ENCODE assay signal across 8 cellular contexts in genomic region chr10:29635711-29636144, GRCh38. TPM values are rescaled to one million over a fixed set of nuclear protein-coding genes. Genes with fewer than 3 reads are reported as not detected.
DNase-seq lines count a peak whose midpoint lies in the region; TF ChIP-seq lines count a peak whose summit lies in the region.

No MANE protein-coding gene starts in this region.

- peak overlapping the region; percentile 79 for H3K27ac Mint-ChIP-seq in mesothelial cell of epicardium

- no peaks in the 10 kb centered on the region for H3K27me3 Mint-ChIP-seq in mesothelial cell of epicardium (ENCODE audit: low read depth)

- peak overlapping the region; percentile 1 for H3K4me3 Mint-ChIP-seq in mesothelial cell of epicardium

- CTCF ChIA-PET in GM10248 (lab: Yijun Ruan, JAX): no interaction called here

- peaks cover 31% of the 10 kb centered on the region for H3K36me3 Mint-ChIP-seq in mesothelial cell of epicardium

- H3K4me1 Mint-ChIP-seq in mesothelial cell of epicardium: peaks cover 38% of the 10 kb centered on the region

- POLR2A ChIA-PET in GM10248 (lab: Yijun Ruan, JAX): no interaction called here

- no peak for TF ChIP-seq CTCF in mesothelial cell of epicardium (IDR thresholded peaks at IDR 0.05; ENCODE audit: unreplicated experiment)
- TF ChIP-seq CTCF in GM10248 (IDR thresholded peaks at IDR 0.05; ENCODE audit: control extremely low read depth, extremely low read depth, low read depth, missing control alignments): no peak

- DNase-seq in NCI-H1417 (lab: John Stamatoyannopoulos, UW) (peak in 2 of 3 experiments; percentile 13 to 58), NCI-H1417 treated with DMSO at 0.1 percent for 48 hours (lab: John Stamatoyannopoulos, UW) (no peak), HK-2 (ENCODE audit: unreplicated experiment) (peak; percentile 38), cerebellar cortex (ENCODE audit: low spot score) (peak; percentile 13), mesothelial cell of epicardium (ENCODE audit: low spot score in 2 of 2, unreplicated experiment in 2 of 2) (no peak), GM10248 (ENCODE audit: extremely low spot score) (no peak), NCI-H187 treated with DMSO at 0.1 percent for 48 hours (lab: John Stamatoyannopoulos, UW) (no peak), H4 (ENCODE audit: low spot score) (no peak)

- H3K9me3 Mint-ChIP-seq in mesothelial cell of epicardium: peaks cover 5% of the 10 kb centered on the region

RNA-seq across cellular contexts. Expression of gene SVIL, which starts 1.0 kb away (rescaled TPM):
- 281 to 302 TPM (median 293 TPM) in 3 replicates for total RNA-seq in mesothelial cell of epicardium
- 4.7 and 125 TPM in 2 replicates for total RNA-seq in H4 (2014; rRNA removed; shearing (Covaris generic))

Comparison
In these comparisons a context has a peak if more than half of its experiments do, and no peak if none do; other contexts are left out.
1. DNase-seq: peak in NCI-H1417 (2 of 3), HK-2 (single experiment) and cerebellar cortex (single experiment); none in NCI-H1417 treated with DMSO at 0.1 percent for 48 hours (single experiment), mesothelial cell of epicardium (0 of 2), GM10248 (single experiment), NCI-H187 treated with DMSO at 0.1 percent for 48 hours (single experiment) and H4 (single experiment).